ENCODE assay signal across 27 cellular contexts in genomic region chr4:65265526-65265925, GRCh38.
"Had no signal": no experiment of that assay in that cellular context is flagged by ENCODE, and none has a peak within 500 bp of the region (broad histone marks: within the 10 kb centered on the region; RNA-seq: fewer than 3 reads in every experiment).

No MANE protein-coding gene starts in this region.

- FAIRE-seq: urothelium cell line had no signal

- H3K4me1 ChIP-seq: stomach, suprapubic skin, testis, thyroid gland, tibial artery, tibial nerve, transverse colon, upper lobe of left lung, upper lobe of right lung, uterus, vagina had no signal

- H3K36me3 ChIP-seq: stomach, suprapubic skin, thoracic aorta, thyroid gland, tibial artery, tibial nerve, transverse colon, upper lobe of left lung, upper lobe of right lung, uterus, vagina had no signal

- H3K27ac ChIP-seq: stomach, suprapubic skin, testis, thoracic aorta, thyroid gland, tibial artery, tibial nerve, transverse colon, upper lobe of left lung, upper lobe of right lung, uterus, vagina had no signal

- ATAC-seq: stimulated activated effector memory CD8-positive, alpha-beta T cell treated with anti-CD3 and anti-CD28 coated beads, Interleukin-12 subunit alpha, Interleukin-12 subunit beta, amount 100 ng/mL, for 72 hours; stimulated activated memory B cell treated with anti-CD40 and anti-IgM and Interleukin-4, amounts not matched to agents 10 μg/mL and 1 μg/mL and 100 μg/mL, for 72 hours; stimulated activated naive B cell treated with anti-CD40 and anti-IgM and Interleukin-4, amounts not matched to agents 10 μg/mL and 1 μg/mL and 100 μg/mL, for 72 hours; stimulated activated naive CD8-positive, alpha-beta T cell treated with anti-CD3 and anti-CD28 coated beads, Interleukin-15, amount 100 ng/mL, for 72 hours; stimulated activated naive CD8-positive, alpha-beta T cell treated with anti-CD3 and anti-CD28 coated beads, Interleukin-15, Interleukin-2, amounts not matched to agents 100 U/mL and 50 U/mL, for 24 hours; upper lobe of right lung had no signal

- DNase-seq: stimulated activated CD4-positive, alpha-beta T cell treated with anti-CD3 and anti-CD28 coated beads, Interleukin-2, amount 100 ng/mL, for 48 hours; stimulated activated CD4-positive, alpha-beta T cell treated with anti-CD3 and anti-CD28 coated beads, Interleukin-4, amount 100 ng/mL, for 1 hour; stimulated activated CD4-positive, alpha-beta T cell treated with anti-CD3 and anti-CD28 coated beads, Interleukin-4, amount 100 ng/mL, for 24 hours; stimulated activated CD4-positive, alpha-beta T cell treated with anti-CD3 and anti-CD28 coated beads, Interleukin-4, amount 100 ng/mL, for 4 hours; stimulated activated CD8-positive, alpha-beta memory T cell treated with anti-CD3 and anti-CD28 coated beads, Interleukin-4, amount 100 ng/mL, for 48 hours; stimulated activated naive B cell treated with anti-CD40 and anti-IgM and Interleukin-4, amounts not matched to agents 10 μg/mL and 1 μg/mL and 100 μg/mL, for 72 hours; stimulated activated naive CD4-positive, alpha-beta T cell; stimulated activated naive CD4-positive, alpha-beta T cell treated with Interleukin-2 at 50 U/mL for 16 hours; stimulated activated naive CD8-positive, alpha-beta T cell treated with anti-CD3 and anti-CD28 coated beads, Interleukin-15, amount 100 ng/mL, for 72 hours; stimulated activated naive CD8-positive, alpha-beta T cell treated with anti-CD3 and anti-CD28 coated beads, Interleukin-15, Interleukin-2, amounts not matched to agents 100 U/mL and 50 U/mL, for 24 hours; stomach; substantia nigra; testis; thyroid gland; tibial artery; transverse colon; trophoblast cell; upper lobe of left lung; upper lobe of right lung; uterus had no signal

- H3K27me3 ChIP-seq: stomach, suprapubic skin, testis, thyroid gland, tibial artery, tibial nerve, transverse colon, upper lobe of left lung, upper lobe of right lung, uterus, vagina had no signal

- H3K4me3 ChIP-seq: stomach, suprapubic skin, testis, thoracic aorta, thyroid gland, tibial artery, tibial nerve, transverse colon, upper lobe of left lung, upper lobe of right lung, uterus, vagina had no signal

- H3K9me3 ChIP-seq: stomach, suprapubic skin, testis, thoracic aorta, thyroid gland, tibial artery, tibial nerve, transverse colon, upper lobe of left lung, upper lobe of right lung, uterus, vagina had no signal
